35 cellular contexts compared by ENCODE assay signal in genomic region chr4:147286846-147287587, GRCh38.
DNase-seq lines count a peak whose midpoint lies in the region; ATAC-seq and TF ChIP-seq lines count a peak whose summit lies in the region.
"Had no signal": no experiment of that assay in that cellular context is flagged by ENCODE, and none has a peak within 500 bp of the region (broad histone marks: within the 10 kb centered on the region; RNA-seq: fewer than 3 reads in every experiment).

No MANE protein-coding gene starts in this region.

- H4K20me1 ChIP-seq in IMR-90 (ENCODE audit: insufficient read depth, low read length) (no peaks in the 10 kb centered on the region), mammary epithelial cell (ENCODE audit: insufficient read depth, low read length) (no peaks in the 10 kb centered on the region)

- dilution Hi-C loops in IMR-90 (cut with HindIII; ENCODE audit: low sequenced_read_pairs, unreplicated experiment) (no loop called here), mammary epithelial cell (cut with HindIII; ENCODE audit: low sequenced_read_pairs) (no loop called here)

- POLR2A ChIA-PET in IMR-90 (lab: Charles Lee; ENCODE audit: unreplicated experiment) = no interaction called here

- no peak overlapping the region for H2BK15ac ChIP-seq in IMR-90 (ENCODE audit: low read depth, low read length)

- CTCF ChIA-PET in IMR-90 (lab: Yijun Ruan, JAX) (no interaction called here), mammary epithelial cell (lab: Charles Lee; ENCODE audit: low non-redundant PET) (no interaction called here)

- H2BK5ac ChIP-seq in IMR-90 (ENCODE audit: low read depth, low read length, poor library complexity, severe bottlenecking) = no peak overlapping the region

- H3K4me2 ChIP-seq in IMR-90 (ENCODE audit: low read depth, low read length) (no peak overlapping the region), mammary epithelial cell (ENCODE audit: insufficient read depth, low read depth, low read length) (no peak overlapping the region)
- H3K4me2 ChIP-seq: hepatocyte had no signal

- BruUV-seq in IMR-90 (replicated peaks; lab: Mats Ljungman, UMichigan) = no TSS peak
- BruUV-seq in mammary epithelial cell (replicated peaks; lab: Mats Ljungman, UMichigan) = no TSS peak

- H3K36me3 ChIP-seq in IMR-90 (ENCODE audit: control insufficient read depth, insufficient read depth, low read length) (no peaks in the 10 kb centered on the region), mammary epithelial cell (ENCODE audit: insufficient read depth, low read length) (no peaks in the 10 kb centered on the region)
- H3K36me3 ChIP-seq: esophagus squamous epithelium, gastroesophageal sphincter, HAP-1, left ventricle myocardium inferior, neutrophil, prostate gland, right lobe of liver, stomach, tibial artery had no signal

- no peak overlapping the region for H2BK120ac ChIP-seq in IMR-90 (ENCODE audit: low read depth, low read length)

- H2AK5ac ChIP-seq in IMR-90 (ENCODE audit: low read depth, low read length) = no peak overlapping the region

- H3K4me1 ChIP-seq in IMR-90 (ENCODE audit: control insufficient read depth, insufficient read depth, low read length) = no peaks in the 10 kb centered on the region
- H3K4me1 ChIP-seq in mammary epithelial cell (ENCODE audit: insufficient read depth, low read length) = peaks cover 17% of the 10 kb centered on the region
- H3K4me1 ChIP-seq: esophagus squamous epithelium, gastroesophageal sphincter, HAP-1, left ventricle myocardium inferior, prostate gland, right lobe of liver had no signal

- no peak overlapping the region for H2BK20ac ChIP-seq in IMR-90 (ENCODE audit: low read depth, low read length)

- intact Hi-C loops in IMR-90 (cut with micrococcal nuclease) = no loop called here
- intact Hi-C loops in mammary epithelial cell (cut with micrococcal nuclease) = loop anchor here (5.0 kb wide), 1 partner anchor 295 kb away; no protein-coding TSS in a partner anchor
- intact Hi-C loops in sciatic nerve (cut with DNase I) = no loop called here
- intact Hi-C loops in left cardiac atrium (cut with DNase I) = no loop called here

- DNase-seq in IMR-90 (peak; percentile 32), mammary epithelial cell (peak; percentile 46), iris pigment epithelial cell (ENCODE audit: low read depth) (peak; percentile 25), sciatic nerve (ENCODE audit: low spot score) (no peak), left cardiac atrium (no peak), dedifferentiated amniotic fluid mesenchymal stem cell (ENCODE audit: extremely low spot score) (no peak), iPS-NIHi11 (ENCODE audit: low spot score) (no peak)
- no peak for DNase-seq in activated CD4-positive, alpha-beta T cell treated with anti-CD3 and anti-CD28 coated beads, Interleukin-2, amount 50 U/mL, for 1 hour
- DNase-seq: ACHN; activated CD4-positive, alpha-beta T cell treated with anti-CD3 and anti-CD28 coated beads for 48 hours; activated gamma-delta T cell; activated naive CD8-positive, alpha-beta T cell treated with anti-CD3 and anti-CD28 coated beads, Interleukin-2, amount 10 ng/mL, durations not matched to agents 7 days and 5 days; activated T-cell treated with anti-CD3 and anti-CD28 coated beads, Interleukin-2, amount 50 U/mL, for 4 hours; caudate nucleus; CD8-positive, alpha-beta memory T cell; DMS 273 treated with DMSO at 0.1 percent for 48 hours; esophagus squamous epithelium; left ventricle myocardium inferior; NCI-H1436 treated with DMSO at 0.1 percent for 48 hours; NCI-H2107; NCI-H446; NCI-H748 treated with DMSO at 0.1 percent for 48 hours; right lobe of liver; stimulated activated CD4-positive, alpha-beta T cell treated with anti-CD3 and anti-CD28 coated beads, Interleukin-12 subunit alpha, Interleukin-12 subunit beta, amount 100 ng/mL, for 4 hours; stimulated activated CD4-positive, alpha-beta T cell treated with anti-CD3 and anti-CD28 coated beads, Interleukin-2, amount 100 ng/mL, for 48 hours; stomach; T-cell; tibial artery had no signal

- no peaks in the 10 kb centered on the region for H3K9me3 ChIP-seq in IMR-90 (ENCODE audit: control insufficient read depth, insufficient read depth, low read length)
- H3K9me3 ChIP-seq in mammary epithelial cell (replicated peaks; ENCODE audit: insufficient read depth, low read length) = no peaks in the 10 kb centered on the region
- H3K9me3 ChIP-seq: esophagus squamous epithelium, gastroesophageal sphincter, HAP-1, neutrophil, prostate gland, right lobe of liver, stomach, tibial artery had no signal

- TF ChIP-seq CTCF in IMR-90 (conservative IDR thresholded peaks at IDR 0.05; ENCODE audit: low read depth, low read length) (no peak), mammary epithelial cell (conservative IDR thresholded peaks at IDR 0.05 in 1 of 2, IDR thresholded peaks at IDR 0.05 in 1 of 2; ENCODE audit: extremely low read depth in 1 of 2, insufficient read depth in 1 of 2, low read depth in 1 of 2, low read length in 2 of 2) (no peak)

- H3K79me1 ChIP-seq in IMR-90 (ENCODE audit: low read depth in 1 of 2, low read length in 2 of 2) = no peaks in the 10 kb centered on the region

- WGBS in IMR-90 (ENCODE audit: extremely low coverage in 2 of 2, insufficient read length in 1 of 2), 2 experiments = 80% methylated on average over 1 of the region's 6 CpGs; no CpG with 5 or more reads in 1 of the 2 experiments
- 61% methylated on average over 6 of the region's 6 CpGs for WGBS in mammary epithelial cell (ENCODE audit: low coverage, missing lambda C conversion rate)

- in situ Hi-C loops in IMR-90 (cut with MboI; ENCODE audit: low sequenced_read_pairs) (no loop called here), mammary epithelial cell (cut with MboI; ENCODE audit: low sequenced_read_pairs in 2 of 2) (no loop called here)

- no peaks in the 10 kb centered on the region for H3K27me3 ChIP-seq in IMR-90 (ENCODE audit: control insufficient read depth, insufficient read depth, low read length)
- H3K27me3 ChIP-seq in mammary epithelial cell (ENCODE audit: insufficient read depth, low read length) = no peaks in the 10 kb centered on the region
- H3K27me3 ChIP-seq: esophagus squamous epithelium, gastroesophageal sphincter, hepatocyte, neutrophil, right lobe of liver, stomach, tibial artery had no signal

- H3K18ac ChIP-seq in IMR-90 (ENCODE audit: low read depth, low read length) = no peak overlapping the region

- no peak for ATAC-seq in IMR-90 (ENCODE audit: low read depth)
- peak; percentile 34 for ATAC-seq in sciatic nerve
- ATAC-seq in left cardiac atrium = no peak
- ATAC-seq: activated T-cell treated with anti-CD3 and anti-CD28 coated beads, Interleukin-2, amount 50 U/mL, for 4 hours; gastroesophageal sphincter; GM12878; HepG2; T-cell had no signal

- no peak overlapping the region for H2AFZ ChIP-seq in IMR-90 (replicated peaks; ENCODE audit: low read length, poor library complexity)
- peak overlapping the region; percentile 69 for H2AFZ ChIP-seq in mammary epithelial cell (ENCODE audit: low read depth, low read length)
- H2AFZ ChIP-seq: hepatocyte had no signal

- no peak overlapping the region for H4K8ac ChIP-seq in IMR-90 (ENCODE audit: low read depth in 2 of 2, low read length in 2 of 2)

- no peak for TF ChIP-seq RAD21 in IMR-90 (IDR thresholded peaks at IDR 0.05; ENCODE audit: low read length)

- H3K4ac ChIP-seq in IMR-90 (ENCODE audit: low read depth, low read length) = no peak overlapping the region

- no peak overlapping the region for H4K91ac ChIP-seq in IMR-90 (ENCODE audit: insufficient read depth, low read depth, low read length)

- no peak overlapping the region for H3K56ac ChIP-seq in IMR-90 (ENCODE audit: extremely low read depth, insufficient read depth, low read length)

- H3K4me3 ChIP-seq in IMR-90 (ENCODE audit: insufficient read depth, low read depth, low read length) (no peak overlapping the region), mammary epithelial cell (replicated peaks in 1 of 3; ENCODE audit: insufficient read depth in 1 of 3, low read depth in 2 of 3, low read length in 3 of 3) (no peak overlapping the region)
- H3K4me3 ChIP-seq: esophagus squamous epithelium, gastroesophageal sphincter, GM12878, HAP-1, hepatocyte, left ventricle myocardium inferior, prostate gland, right lobe of liver, stomach, tibial artery had no signal

- no peak overlapping the region for H4K5ac ChIP-seq in IMR-90 (ENCODE audit: low read depth, low read length)

- no peak overlapping the region for H3K9ac ChIP-seq in IMR-90 (ENCODE audit: low read depth, low read length)
- no peak overlapping the region for H3K9ac ChIP-seq in mammary epithelial cell (ENCODE audit: insufficient read depth, low read length)

- H3K9me1 ChIP-seq in IMR-90 (ENCODE audit: insufficient read depth, low read length) = no peaks in the 10 kb centered on the region

- TF ChIP-seq POLR2A in IMR-90 (IDR thresholded peaks at IDR 0.05; ENCODE audit: low read depth, low read length) = no peak

- H3K23ac ChIP-seq in IMR-90 (ENCODE audit: low read depth, low read length) = no peak overlapping the region

- H3K27ac ChIP-seq in IMR-90 (ENCODE audit: insufficient read depth, low read length) (no peak overlapping the region), mammary epithelial cell (ENCODE audit: insufficient read depth, low read depth, low read length) (no peak overlapping the region)
- H3K27ac ChIP-seq: esophagus squamous epithelium, gastroesophageal sphincter, hepatocyte, left ventricle myocardium inferior, neutrophil, prostate gland, right lobe of liver, stomach, tibial artery had no signal

- no peak overlapping the region for H3K14ac ChIP-seq in IMR-90 (replicated peaks; ENCODE audit: low read depth, low read length)

- H2AK9ac ChIP-seq in IMR-90 (replicated peaks; ENCODE audit: low read depth, low read length, poor library complexity) = no peak overlapping the region

- H3K79me2 ChIP-seq in mammary epithelial cell (ENCODE audit: insufficient read depth, low read length) = no peaks in the 10 kb centered on the region
- H3K79me2 ChIP-seq: hepatocyte had no signal

TF ChIP-seq in IMR-90, 13 proteins besides CTCF, POLR2A, EP300 and RAD21 (continues in another document):
- TF ChIP-seq MXI1 (IDR thresholded peaks at IDR 0.05; ENCODE audit: borderline replicate concordance, low read depth, low read length) = no peak
- TF ChIP-seq NFE2L2 (IDR thresholded peaks at IDR 0.05; ENCODE audit: low read depth, low read length) = no peak
- TF ChIP-seq CEBPB (IDR thresholded peaks at IDR 0.05; ENCODE audit: low read depth, low read length) = no peak
- no peak for TF ChIP-seq RFX5 (IDR thresholded peaks at IDR 0.05; ENCODE audit: low read depth, low read length)
- no peak for TF ChIP-seq ELK1 (IDR thresholded peaks at IDR 0.05; ENCODE audit: borderline replicate concordance, low read depth, low read length)
- TF ChIP-seq CHD1 (IDR thresholded peaks at IDR 0.05; ENCODE audit: low read depth, low read length) = no peak

Comparison
In these comparisons a context has a peak if more than half of its experiments do, and no peak if none do; other contexts are left out.
1. DNase-seq: peak in IMR-90 (single experiment), mammary epithelial cell (single experiment) and iris pigment epithelial cell (single experiment); none in sciatic nerve (single experiment), left cardiac atrium (single experiment), dedifferentiated amniotic fluid mesenchymal stem cell (single experiment), activated CD4-positive, alpha-beta T cell treated with anti-CD3 and anti-CD28 coated beads, Interleukin-2, amount 50 U/mL, for 1 hour (single experiment) and iPS-NIHi11 (single experiment).